In genomic region chr22:19959587-19960490, GRCh38 we compare ENCODE assay signal across 11 cellular contexts. TPM values are rescaled to one million over a fixed set of nuclear protein-coding genes. Genes with fewer than 3 reads are reported as not detected.
A peak's percentile ranks its signal among the peaks of the same experiment; 100 is the strongest.
DNase-seq lines count a peak whose midpoint lies in the region; ATAC-seq and TF ChIP-seq lines count a peak whose summit lies in the region.
"Had no signal": no experiment of that assay in that cellular context is flagged by ENCODE, and none has a peak within 500 bp of the region (broad histone marks: within the 10 kb centered on the region; RNA-seq: fewer than 3 reads in every experiment).

No MANE protein-coding gene starts in this region.

- H2BK5ac ChIP-seq in mesendoderm (ENCODE audit: low read length), result peak overlapping the region; percentile 69

- peaks cover 2% of the 10 kb centered on the region for H3K27me3 Mint-ChIP-seq in endodermal cell (ENCODE audit: insufficient read depth)

- peaks cover 5% of the 10 kb centered on the region for H3K4me1 ChIP-seq in endodermal cell (ENCODE audit: control insufficient read depth, insufficient read depth, low read length)
- H3K4me1 ChIP-seq in mesendoderm (ENCODE audit: control insufficient read depth, low read depth, low read length), result peaks cover 9% of the 10 kb centered on the region
- H3K4me1 ChIP-seq in tibial nerve, result peaks cover 0 to 54% (median 28%) of the 10 kb centered on the region in 4 donors

- no peak overlapping the region for H2BK15ac ChIP-seq in mesendoderm (replicated peaks; ENCODE audit: low read depth)

- WGBS in endodermal cell (ENCODE audit: insufficient coverage in 1 of 2, insufficient read length in 1 of 2), 2 experiments, result 44% methylated on average over 6 to 13 of the region's 13 CpGs
- WGBS in mesendoderm (ENCODE audit: extremely low coverage, insufficient coverage, low lambda C conversion rate), result no CpG with 5 or more reads among the region's 13 CpGs
- WGBS in tibial nerve, 2 donors, result 24 to 25% methylated on average over 7 to 12 of the region's 13 CpGs

- TF ChIP-seq CTCF in endodermal cell (conservative IDR thresholded peaks at IDR 0.05), result no peak
- no peak for TF ChIP-seq CTCF in tibial nerve (IDR thresholded peaks at IDR 0.05)

- no peak for ATAC-seq in GM21381 (IDR thresholded peaks at IDR 0.05; ENCODE audit: unreplicated experiment)

- H3K4me1 Mint-ChIP-seq in endodermal cell, result peaks cover 15% of the 10 kb centered on the region

- no peak overlapping the region for H3K4me3 ChIP-seq in endodermal cell (ENCODE audit: low read length)
- H3K4me3 ChIP-seq in mesendoderm (ENCODE audit: low read length), result no peak overlapping the region
- peak overlapping the region in 2 of 4 donors; percentile 36 to 38 for H3K4me3 ChIP-seq in tibial nerve

- peak overlapping the region; percentile 54 for H3K4me3 Mint-ChIP-seq in endodermal cell

- H3K9me3 Mint-ChIP-seq in endodermal cell, result no peaks in the 10 kb centered on the region

- H3K27ac Mint-ChIP-seq in endodermal cell, result peak overlapping the region; percentile 64

- TF ChIP-seq EP300 in tibial nerve (IDR thresholded peaks at IDR 0.05), result no peak

- H3K56ac ChIP-seq in mesendoderm (ENCODE audit: low read length), result peak overlapping the region; percentile 86

- no peaks in the 10 kb centered on the region for H3K27me3 ChIP-seq in endodermal cell (ENCODE audit: control insufficient read depth, insufficient read depth, low read length, poor library complexity, severe bottlenecking)
- no peaks in the 10 kb centered on the region for H3K27me3 ChIP-seq in mesendoderm (ENCODE audit: insufficient read depth, low read length, poor library complexity)
- H3K27me3 ChIP-seq in tibial nerve, result no peaks in the 10 kb centered on the region

- H2BK120ac ChIP-seq in mesendoderm (ENCODE audit: low read depth, low read length), result no peak overlapping the region

- H3K79me2 ChIP-seq in mesendoderm (ENCODE audit: control insufficient read depth, insufficient read depth, low read length), result no peaks in the 10 kb centered on the region

- H3K9me3 ChIP-seq in endodermal cell (ENCODE audit: control insufficient read depth, low read length), result no peaks in the 10 kb centered on the region
- H3K9me3 ChIP-seq in tibial nerve, result no peaks in the 10 kb centered on the region

- no peak overlapping the region for H2AK5ac ChIP-seq in mesendoderm (ENCODE audit: low read length)

- no peak for TF ChIP-seq POLR2A in tibial nerve (IDR thresholded peaks at IDR 0.05)

- H3K4ac ChIP-seq in mesendoderm (ENCODE audit: low read depth, low read length), result no peak overlapping the region

- H3K36me3 Mint-ChIP-seq in endodermal cell (ENCODE audit: low read depth), result no peaks in the 10 kb centered on the region

- no peak overlapping the region for H4K5ac ChIP-seq in mesendoderm (ENCODE audit: low read length)

- peak overlapping the region; percentile 7 for H3K18ac ChIP-seq in mesendoderm (ENCODE audit: low read length)

- H4K8ac ChIP-seq in mesendoderm (ENCODE audit: low read depth, low read length), result no peak overlapping the region

- H3K4me2 ChIP-seq in mesendoderm (ENCODE audit: low read length), result peak overlapping the region; percentile 32

- no peak overlapping the region for H3K27ac ChIP-seq in endodermal cell (ENCODE audit: low read depth, low read length)
- no peak overlapping the region for H3K27ac ChIP-seq in mesendoderm (ENCODE audit: low read depth, low read length)
- peak overlapping the region; percentile 35 to 80 (median 58) for H3K27ac ChIP-seq in tibial nerve

- DNase-seq in NCI-H2227 (lab: John Stamatoyannopoulos, UW; ENCODE audit: unreplicated experiment) (peak; percentile 29), NCI-H2227 treated with DMSO at 0.1 percent for 48 hours (lab: John Stamatoyannopoulos, UW) (no peak), endodermal cell (no peak), mesendoderm (no peak), tibial nerve (ENCODE audit: low spot score in 2 of 2) (no peak), HUDEP-2 (lab: John Stamatoyannopoulos, UW; ENCODE audit: unreplicated experiment in 76 of 76) (no peak), NCI-H1048 (lab: John Stamatoyannopoulos, UW) (no peak)
- DNase-seq: 8988T; activated CD8-positive, alpha-beta memory T cell treated with anti-CD3 and anti-CD28 coated beads for 24 hours; DMS79 had no signal

- H3K36me3 ChIP-seq in endodermal cell (ENCODE audit: control insufficient read depth, insufficient read depth, low read length) (no peaks in the 10 kb centered on the region), mesendoderm (ENCODE audit: control insufficient read depth, insufficient read depth, low read length) (no peaks in the 10 kb centered on the region), tibial nerve (peaks cover 0 to 29% (median 0%) of the 10 kb centered on the region in 3 donors)

- H3K23ac ChIP-seq in mesendoderm (ENCODE audit: low read length), result no peak overlapping the region

- H3K9ac ChIP-seq in endodermal cell (ENCODE audit: extremely low read depth, low read length, poor library complexity, severe bottlenecking), result no peak overlapping the region
- H3K9ac ChIP-seq in mesendoderm (ENCODE audit: low read length), result peak overlapping the region; percentile 62

- H3K79me1 ChIP-seq in mesendoderm (ENCODE audit: low read length), result no peaks in the 10 kb centered on the region

RNA-seq across cellular contexts. Expression of gene TXNRD2, which starts 18.2 kb away (rescaled TPM):
- total RNA-seq in endodermal cell, result 10 to 100 TPM in 1 of 2 donors, 1 to 10 TPM in 1; 7.3 to 13.6 TPM
- polyA plus RNA-seq in endodermal cell (2013, experiment 1 of 2), result 11.2 TPM
- polyA plus RNA-seq in endodermal cell (2013, experiment 2 of 2), result 12.2 TPM
- 20.1 TPM for polyA plus RNA-seq in mesendoderm (2013, experiment 1 of 2)
- polyA plus RNA-seq in mesendoderm (2013, experiment 2 of 2), result 22.6 TPM
- total RNA-seq in tibial nerve, result 10 to 100 TPM; 34.8 to 40.6 (median 37.8) TPM

RNA-seq across cellular contexts. Expression of gene COMT, which starts 18.3 kb away (rescaled TPM):
- 10 to 100 TPM; 26.6 to 27.8 TPM for total RNA-seq in endodermal cell
- 84.5 TPM for polyA plus RNA-seq in endodermal cell (2013, experiment 1 of 2)
- polyA plus RNA-seq in endodermal cell (2013, experiment 2 of 2), result 77.3 TPM
- polyA plus RNA-seq in mesendoderm (2013, experiment 1 of 2), result 11.0 TPM
- polyA plus RNA-seq in mesendoderm (2013, experiment 2 of 2), result 10.7 TPM
- 100 to 1,000 TPM; 212 to 306 (median 240) TPM for total RNA-seq in tibial nerve

RNA-seq across cellular contexts. Expression of gene ARVCF, which starts 56.8 kb away (rescaled TPM):
- 10 to 100 TPM; 48.3 to 61.3 TPM for total RNA-seq in endodermal cell
- polyA plus RNA-seq in endodermal cell (2013, experiment 1 of 2), result 71.1 TPM
- 66.0 TPM for polyA plus RNA-seq in endodermal cell (2013, experiment 2 of 2)
- 9.4 TPM for polyA plus RNA-seq in mesendoderm (2013, experiment 1 of 2)
- 9.6 TPM for polyA plus RNA-seq in mesendoderm (2013, experiment 2 of 2)
- 10 to 100 TPM; 47.5 to 98.3 (median 80.6) TPM for total RNA-seq in tibial nerve

Comparison
In these comparisons a context has a peak if more than half of its experiments do, and no peak if none do; other contexts are left out.
1. H3K27ac ChIP-seq: peak in tibial nerve (4 of 4); none in endodermal cell (single experiment) and mesendoderm (single experiment).
2. RNA of gene COMT, which starts 18.3 kb away (total RNA-seq): 212 to 306 TPM in tibial nerve; 26.6 to 27.8 TPM in endodermal cell; every median in the first group is over 4 times any median in the second.